Comparison of ENCODE assay signal across 9 cellular contexts in genomic region chr11:74702383-74703007, GRCh38. TPM values are rescaled to one million over a fixed set of nuclear protein-coding genes. Genes with fewer than 3 reads are reported as not detected.
DNase-seq lines count a peak whose midpoint lies in the region; ATAC-seq and TF ChIP-seq lines count a peak whose summit lies in the region.
"Had no signal": no experiment of that assay in that cellular context is flagged by ENCODE, and none has a peak within 500 bp of the region (broad histone marks: within the 10 kb centered on the region; RNA-seq: fewer than 3 reads in every experiment).

No MANE protein-coding gene starts in this region.

- 53 to 54% methylated on average over 15 of the region's 15 CpGs for WGBS in lung, 2 donors

- H3K27me3 ChIP-seq in lung (ENCODE audit: control insufficient read depth, insufficient read depth), result no peaks in the 10 kb centered on the region

- no peak overlapping the region for H3K27ac ChIP-seq in lung (ENCODE audit: low read depth in 1 of 2, low read length in 1 of 2)

- peak; percentile 38 for DNase-seq in Caki2 (ENCODE audit: low read depth)
- peak; percentile 29 for DNase-seq in NCI-H526 treated with DMSO at 0.1 percent for 48 hours (lab: John Stamatoyannopoulos, UW)
- DNase-seq in activated CD4-positive, alpha-beta T cell treated with anti-CD3 and anti-CD28 coated beads, Interleukin-2, amount 50 U/mL, for 1 hour, result peak; percentile 51
- DNase-seq in dedifferentiated amniotic fluid mesenchymal stem cell (ENCODE audit: extremely low spot score), result peak; percentile 58
- peak; percentile 69 for DNase-seq in lung (ENCODE audit: low spot score)
- peak; percentile 8 to 37 for DNase-seq in stimulated activated CD8-positive, alpha-beta memory T cell treated with anti-CD3 and anti-CD28 coated beads, Interleukin-2, amount 100 ng/mL, for 1 hour (ENCODE audit: low read depth in 2 of 2)

- peak; percentile 77 for TF ChIP-seq CTCF in lung (IDR thresholded peaks at IDR 0.05; ENCODE audit: control extremely low read depth, extremely low read depth)

- ATAC-seq in HG02642 (IDR thresholded peaks at IDR 0.05; ENCODE audit: poor library complexity, unreplicated experiment), result peak; percentile 67
- peak; percentile 62 for ATAC-seq in lung (ENCODE audit: insufficient read depth, low FRiP score)
- no peak for ATAC-seq in GM19397 (IDR thresholded peaks at IDR 0.05; ENCODE audit: unreplicated experiment)

- in situ Hi-C loops in Caki2 (cut with HindIII; ENCODE audit: low pct_unique_long_range_greater_than_20kb, low sequenced_read_pairs), result no loop called here

- no peak overlapping the region for H3K4me3 ChIP-seq in lung

- no peaks in the 10 kb centered on the region for H3K9me3 ChIP-seq in lung (ENCODE audit: control insufficient read depth in 2 of 2, insufficient read depth in 1 of 2, low read length in 1 of 2)

- H3K36me3 ChIP-seq in lung (ENCODE audit: control insufficient read depth in 2 of 2, insufficient read depth in 2 of 2, low read length in 2 of 2), result no peaks in the 10 kb centered on the region

- H3K4me1 ChIP-seq in lung (ENCODE audit: control insufficient read depth in 2 of 2, insufficient read depth in 2 of 2, low read length in 2 of 2), result peaks cover 0 to 3% of the 10 kb centered on the region in 2 donors

RNA-seq across cellular contexts. Expression of gene CHRDL2, which starts 28.7 kb away (rescaled TPM):
- not detected in 2 replicates for total RNA-seq in Caki2 (2014; rRNA removed; shearing (Covaris generic); ENCODE audit: low replicate concordance)
- total RNA-seq in lung, result 1 to 10 TPM; 1.7 to 5.9 TPM
- polyA plus RNA-seq in lung, result 1 to 10 TPM; 4.4 to 5.3 TPM
- total RNA-seq: T-helper 1 cell treated with Interleukin-12 subunit alpha and Interleukin-12 subunit beta and Interleukin-4 antibody, amounts not matched to agents 30 ng/mL and 1 ng/mL, for 36 hours had no signal

RNA-seq across cellular contexts. Expression of gene RNF169, which starts 46.2 kb away (rescaled TPM):
- 4.8 and 5.1 TPM in 2 replicates for total RNA-seq in Caki2 (2014; rRNA removed; shearing (Covaris generic); ENCODE audit: low replicate concordance)
- 10 to 100 TPM; 19.9 to 34.8 TPM for total RNA-seq in lung
- polyA plus RNA-seq in lung, result 1 to 10 TPM; 4.4 to 5.4 TPM
